In the genomic region with DNA sequence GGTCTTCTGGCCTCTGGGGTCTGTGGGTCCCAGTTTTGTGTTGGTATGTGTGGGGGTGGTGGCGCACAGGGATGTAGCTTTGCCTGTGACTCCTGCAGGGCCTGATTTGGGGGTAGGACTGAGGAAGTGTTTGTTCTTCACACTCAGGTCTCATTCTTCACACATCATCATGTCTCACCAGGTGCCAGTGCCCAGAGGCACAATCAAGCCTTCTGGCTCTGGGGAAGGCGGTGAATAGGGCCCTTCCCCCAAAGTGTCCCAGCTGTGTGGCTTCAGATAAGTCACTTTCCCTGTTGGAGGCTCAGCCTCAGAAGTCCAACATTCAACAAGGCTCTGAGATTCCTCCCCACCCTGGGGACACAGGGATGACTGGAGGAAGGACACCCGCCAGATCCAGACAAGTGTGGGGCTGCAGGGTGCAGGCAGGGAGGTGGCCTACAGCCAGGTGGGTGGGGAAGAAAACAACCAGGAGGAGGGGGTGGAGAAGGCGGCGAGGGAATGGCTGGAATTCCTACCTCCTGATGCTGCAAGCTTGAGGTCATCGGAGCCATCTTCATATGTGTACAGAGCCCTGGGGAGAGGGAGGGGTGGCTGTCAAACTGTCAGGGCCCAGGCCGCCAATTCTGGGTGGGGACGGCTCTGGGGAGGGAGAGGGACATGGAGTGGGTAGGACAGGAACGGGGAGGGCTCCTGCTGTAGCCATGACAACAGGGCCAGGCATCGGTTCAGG, we compare ENCODE assay signal across 1 cellular context.
TF ChIP-seq lines count a peak whose summit lies in the region.

No MANE protein-coding gene starts in this region.

TF ChIP-seq in IMR-90, 13 proteins besides CTCF, POLR2A, EP300 and RAD21:
- TF ChIP-seq RCOR1 (IDR thresholded peaks at IDR 0.05; ENCODE audit: insufficient replicate concordance, low read length) (no peak), FOS (IDR thresholded peaks at IDR 0.05; ENCODE audit: low read depth, low read length) (no peak), MAZ (IDR thresholded peaks at IDR 0.05; ENCODE audit: borderline replicate concordance, low read depth, low read length) (peak; percentile 47; the same call in 1 of the 2 replicates), CHD1 (IDR thresholded peaks at IDR 0.05; ENCODE audit: low read depth, low read length) (no peak), BHLHE40 (IDR thresholded peaks at IDR 0.05; ENCODE audit: low read depth, low read length) (no peak), NFE2L2 (IDR thresholded peaks at IDR 0.05; ENCODE audit: low read depth, low read length) (no peak), SMC3 (IDR thresholded peaks at IDR 0.05; ENCODE audit: low read depth, low read length) (no peak), CEBPB (IDR thresholded peaks at IDR 0.05; ENCODE audit: low read depth, low read length) (no peak), MXI1 (IDR thresholded peaks at IDR 0.05; ENCODE audit: borderline replicate concordance, low read depth, low read length) (0 out of 2 replicates have a peak, but pooled peaks have one; percentile 24), RFX5 (IDR thresholded peaks at IDR 0.05; ENCODE audit: low read depth, low read length) (no peak), MAFK (IDR thresholded peaks at IDR 0.05; ENCODE audit: low read depth, low read length) (no peak)
- TF ChIP-seq, protein P1, sequence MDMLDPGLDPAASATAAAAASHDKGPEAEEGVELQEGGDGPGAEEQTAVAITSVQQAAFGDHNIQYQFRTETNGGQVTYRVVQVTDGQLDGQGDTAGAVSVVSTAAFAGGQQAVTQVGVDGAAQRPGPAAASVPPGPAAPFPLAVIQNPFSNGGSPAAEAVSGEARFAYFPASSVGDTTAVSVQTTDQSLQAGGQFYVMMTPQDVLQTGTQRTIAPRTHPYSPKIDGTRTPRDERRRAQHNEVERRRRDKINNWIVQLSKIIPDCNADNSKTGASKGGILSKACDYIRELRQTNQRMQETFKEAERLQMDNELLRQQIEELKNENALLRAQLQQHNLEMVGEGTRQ (IDR thresholded peaks at IDR 0.05; ENCODE audit: low read depth, low read length) = no peak
- TF ChIP-seq, protein P2, sequence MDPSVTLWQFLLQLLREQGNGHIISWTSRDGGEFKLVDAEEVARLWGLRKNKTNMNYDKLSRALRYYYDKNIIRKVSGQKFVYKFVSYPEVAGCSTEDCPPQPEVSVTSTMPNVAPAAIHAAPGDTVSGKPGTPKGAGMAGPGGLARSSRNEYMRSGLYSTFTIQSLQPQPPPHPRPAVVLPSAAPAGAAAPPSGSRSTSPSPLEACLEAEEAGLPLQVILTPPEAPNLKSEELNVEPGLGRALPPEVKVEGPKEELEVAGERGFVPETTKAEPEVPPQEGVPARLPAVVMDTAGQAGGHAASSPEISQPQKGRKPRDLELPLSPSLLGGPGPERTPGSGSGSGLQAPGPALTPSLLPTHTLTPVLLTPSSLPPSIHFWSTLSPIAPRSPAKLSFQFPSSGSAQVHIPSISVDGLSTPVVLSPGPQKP (IDR thresholded peaks at IDR 0.05; ENCODE audit: borderline replicate concordance, low read depth, low read length) = no peak
